8 cellular contexts compared by ENCODE assay signal in the genomic region with DNA sequence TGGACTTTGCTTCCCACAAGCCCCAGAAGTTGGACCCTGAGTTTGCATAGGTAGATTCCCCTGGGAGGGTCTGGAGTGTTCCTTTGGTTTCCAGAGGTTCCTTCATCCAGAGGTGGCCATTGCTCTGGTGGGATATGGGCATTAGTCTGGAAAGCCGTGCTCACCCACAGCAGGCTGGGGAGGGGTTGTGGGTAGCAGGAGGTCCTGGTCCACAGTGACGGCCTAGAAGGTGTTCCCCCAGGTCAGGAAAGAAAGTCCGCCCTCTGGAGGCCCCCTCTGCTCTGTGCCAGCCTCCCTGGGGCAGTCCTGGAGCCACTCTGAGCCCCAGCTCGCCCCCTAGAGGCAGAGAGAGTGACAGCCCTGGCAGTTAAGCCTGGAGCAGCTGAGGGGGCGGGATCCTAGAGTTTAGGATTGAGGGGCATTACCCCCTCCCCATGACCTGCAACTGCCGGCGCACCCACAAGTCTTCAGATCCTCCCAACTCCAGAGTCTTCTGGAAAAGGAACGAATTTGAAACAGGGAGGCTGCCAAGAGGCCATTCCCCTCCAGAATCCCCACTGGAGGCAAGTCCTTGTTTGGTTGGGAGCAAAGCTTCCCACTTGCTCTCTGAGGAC. TPM values are rescaled to one million over a fixed set of nuclear protein-coding genes. Genes with fewer than 3 reads are reported as not detected.
DNase-seq lines count a peak whose midpoint lies in the region; ATAC-seq and TF ChIP-seq lines count a peak whose summit lies in the region.

No MANE protein-coding gene starts in this region.

- no peak overlapping the region for H3K27ac ChIP-seq in lower lobe of right lung

- peak; percentile 93 for TF ChIP-seq CTCF in lower lobe of right lung (IDR thresholded peaks at IDR 0.05)

- peak; percentile 55 for DNase-seq in NCI-H748 (lab: John Stamatoyannopoulos, UW; ENCODE audit: unreplicated experiment)
- DNase-seq in NCI-H748 treated with DMSO at 0.1 percent for 48 hours (lab: John Stamatoyannopoulos, UW), result no peak
- DNase-seq in NCI-H2227 treated with DMSO at 0.1 percent for 48 hours (lab: John Stamatoyannopoulos, UW), result peak; percentile 6
- peak; percentile 53 to 55 for DNase-seq in activated CD4-positive, alpha-beta T cell treated with anti-CD3 and anti-CD28 coated beads for 4 hours
- peak; percentile 36 for DNase-seq in dedifferentiated amniotic fluid mesenchymal stem cell (ENCODE audit: extremely low spot score)
- DNase-seq in lower lobe of right lung, result peak; percentile 86
- peak; percentile 17 to 22 for DNase-seq in stimulated activated CD8-positive, alpha-beta memory T cell treated with anti-CD3 and anti-CD28 coated beads, Interleukin-2, amount 100 ng/mL, for 1 hour (ENCODE audit: low read depth in 2 of 2)

- ATAC-seq in HG02642 (IDR thresholded peaks at IDR 0.05; ENCODE audit: poor library complexity, unreplicated experiment) (peak; percentile 92), lower lobe of right lung (peak; percentile 79 to 87)

- intact Hi-C loops in lower lobe of right lung (cut with DNase I), result no loop called here

- peaks cover 50% of the 10 kb centered on the region for H3K4me1 ChIP-seq in lower lobe of right lung

- no peaks in the 10 kb centered on the region for H3K27me3 ChIP-seq in lower lobe of right lung (ENCODE audit: low read depth)

- H3K4me3 ChIP-seq in lower lobe of right lung, result no peak overlapping the region

- peaks cover 87% of the 10 kb centered on the region for H3K36me3 ChIP-seq in lower lobe of right lung

- H3K9me3 ChIP-seq in lower lobe of right lung, result no peaks in the 10 kb centered on the region

RNA-seq across cellular contexts. Expression of a gene that starts 36.8 kb away (rescaled TPM):
- 117 TPM for total RNA-seq in lower lobe of right lung
